Comparison of ENCODE assay signal across 7 cellular contexts in the genomic region with DNA sequence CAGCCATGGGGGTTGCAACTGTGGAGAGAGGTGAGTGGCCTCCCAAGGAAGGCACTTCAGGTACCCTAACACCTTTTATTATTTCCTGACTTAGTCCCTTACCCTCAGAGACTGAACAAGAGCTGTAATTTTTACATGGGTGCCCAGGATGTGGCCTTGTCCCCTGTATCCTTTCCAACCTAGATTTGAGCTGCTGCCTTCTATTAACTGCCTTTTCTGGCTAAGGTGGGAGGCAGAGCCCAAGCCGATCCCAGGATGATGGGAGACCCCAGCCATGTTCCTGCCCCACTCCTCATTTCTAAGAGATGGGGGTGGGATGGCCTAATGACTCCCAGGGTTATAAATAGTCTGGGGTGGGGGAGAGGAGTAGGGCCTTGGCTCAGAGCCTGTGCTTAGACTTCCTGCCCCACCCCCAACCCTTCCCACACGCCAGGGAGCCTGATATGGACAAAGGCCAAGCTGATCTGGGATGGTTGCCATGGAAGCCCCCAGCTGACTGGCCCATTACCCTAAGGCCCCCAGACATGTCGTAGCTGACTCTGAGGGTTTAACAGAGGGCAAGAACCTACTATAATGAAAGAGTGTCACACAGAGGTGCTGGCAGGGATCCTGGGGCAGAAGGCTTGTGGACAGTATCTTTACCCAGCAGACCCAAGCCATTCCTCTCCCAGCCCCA. TPM values are rescaled to one million over a fixed set of nuclear protein-coding genes. Genes with fewer than 3 reads are reported as not detected.
DNase-seq lines count a peak whose midpoint lies in the region; ATAC-seq and TF ChIP-seq lines count a peak whose summit lies in the region.
"Had no signal": no experiment of that assay in that cellular context is flagged by ENCODE, and none has a peak within 500 bp of the region (broad histone marks: within the 10 kb centered on the region; RNA-seq: fewer than 3 reads in every experiment).

No MANE protein-coding gene starts in this region.

- POLR2A ChIA-PET in PC-3 (lab: Charles Lee; ENCODE audit: unreplicated experiment), result interaction anchor here (0.5 kb wide), 3 partner anchors 178 to 297 kb away, joined by 4 to 31 read pairs (median 9); a partner anchor contains a TSS

- H3K36me3 ChIP-seq in NT2/D1 (ENCODE audit: insufficient read depth, insufficient read length, low read length), result peaks cover 32% of the 10 kb centered on the region
- H3K36me3 ChIP-seq in PC-3 (ENCODE audit: low read depth, low read length), result no peaks in the 10 kb centered on the region

- no peak for TF ChIP-seq CTCF in PC-3 (conservative IDR thresholded peaks at IDR 0.05; ENCODE audit: low read depth, low read length)

- H2AFZ ChIP-seq in PC-3 (ENCODE audit: low read length), result no peak overlapping the region

- H3K27ac ChIP-seq in temporal lobe (ENCODE audit: low read depth, low read length) (peak overlapping the region; percentile 44), PC-3 (ENCODE audit: low read length) (no peak overlapping the region)

- intact Hi-C loops in left cardiac atrium (cut with DNase I) (loop anchor here (5.0 kb wide), 2 partner anchors 104 to 124 kb away; a partner anchor contains a TSS), PC-3 (cut with micrococcal nuclease) (loop anchor here (5.0 kb wide), 1 partner anchor 169 kb away; a partner anchor contains a TSS)

- DNase-seq in NT2/D1 (ENCODE audit: low read depth, low spot score) (peak; percentile 74), left cardiac atrium (peak; percentile 71), PC-3 (no peak)
- no peak for DNase-seq in activated CD4-positive, alpha-beta T cell treated with anti-CD3 and anti-CD28 coated beads, Interleukin-2, amount 50 U/mL, for 48 hours
- DNase-seq: activated CD4-positive, alpha-beta T cell treated with anti-CD3 and anti-CD28 coated beads, Interleukin-2, amount 50 U/mL, for 1 hour had no signal

- H4K20me1 ChIP-seq in PC-3 (ENCODE audit: low read length), result no peaks in the 10 kb centered on the region

- no peaks in the 10 kb centered on the region for H3F3A ChIP-seq in PC-3 (ENCODE audit: low read length, unreplicated experiment)

- CTCF ChIA-PET in PC-3 (lab: Charles Lee), result interaction anchor here (0.6 kb wide), 1 partner anchor 23 kb away, joined by 4 read pairs; no protein-coding TSS in a partner anchor

- H3K4me1 ChIP-seq in NT2/D1 (ENCODE audit: insufficient read depth, insufficient read length) (peaks cover 25% of the 10 kb centered on the region), PC-3 (ENCODE audit: insufficient read depth, low read length) (peaks cover 13% of the 10 kb centered on the region; the same call in 1 of the 2 replicates)

- no peaks in the 10 kb centered on the region for H3K27me3 ChIP-seq in NT2/D1 (ENCODE audit: insufficient read depth, insufficient read length)
- no peaks in the 10 kb centered on the region for H3K27me3 ChIP-seq in PC-3 (ENCODE audit: low read length)

- ATAC-seq in left cardiac atrium, result peak; percentile 32 to 47
- ATAC-seq in PC-3, result no peak
- ATAC-seq in GM21529 (IDR thresholded peaks at IDR 0.05; ENCODE audit: unreplicated experiment), result no peak

- no peak overlapping the region for H3K4me2 ChIP-seq in PC-3 (ENCODE audit: low read length)

- BruUV-seq in PC-3 (replicated peaks; lab: Mats Ljungman, UMichigan), result no TSS peak

- H3K9me2 ChIP-seq in PC-3 (replicated peaks; ENCODE audit: low read length), result no peaks in the 10 kb centered on the region

- no peaks in the 10 kb centered on the region for H3K79me2 ChIP-seq in PC-3 (ENCODE audit: low read length)

- H3K4me3 ChIP-seq in NT2/D1 (ENCODE audit: insufficient read length, low read depth), result no peak overlapping the region
- H3K4me3 ChIP-seq in PC-3 (ENCODE audit: low read length), result no peak overlapping the region

- H3K9ac ChIP-seq in NT2/D1 (ENCODE audit: insufficient read length, low read depth) (peak overlapping the region; percentile 65), PC-3 (ENCODE audit: low read length) (no peak overlapping the region)

- no peaks in the 10 kb centered on the region for H3K9me3 ChIP-seq in NT2/D1 (ENCODE audit: insufficient read depth, low read length)
- no peaks in the 10 kb centered on the region for H3K9me3 ChIP-seq in PC-3 (ENCODE audit: low read length)

RNA-seq across cellular contexts. Expression of a gene that starts 1.9 kb away (rescaled TPM):
- total RNA-seq in left cardiac atrium (10 to 100 TPM; 35.6 to 55.9 TPM), temporal lobe (15.5 TPM), PC-3 (2014; rRNA removed) (24.3 and 34.4 TPM in 2 replicates)

RNA-seq across cellular contexts. Expression of a gene that starts 7.1 kb away (rescaled TPM):
- total RNA-seq in left cardiac atrium, result 10 to 100 TPM; 12.3 to 15.3 TPM
- 13.0 TPM for total RNA-seq in temporal lobe
- 19.4 and 27.7 TPM in 2 replicates for total RNA-seq in PC-3 (2014; rRNA removed)

RNA-seq across cellular contexts. Expression of a gene that starts 40.4 kb away (rescaled TPM):
- total RNA-seq in left cardiac atrium, result 100 to 1,000 TPM; 629 to 714 TPM
- 56.3 TPM for total RNA-seq in temporal lobe
- total RNA-seq in PC-3 (2014; rRNA removed), result 240 and 365 TPM in 2 replicates

RNA-seq across cellular contexts. Expression of a gene that starts 52.6 kb away (rescaled TPM):
- 10 to 100 TPM; 38.3 to 49.5 TPM for total RNA-seq in left cardiac atrium
- total RNA-seq in temporal lobe, result 42.8 TPM
- total RNA-seq in PC-3 (2014; rRNA removed), result 84.4 and 86.7 TPM in 2 replicates

Comparison
In these comparisons a context has a peak if more than half of its experiments do, and no peak if none do; other contexts are left out.
1. DNase-seq: peak in NT2/D1 (single experiment) and left cardiac atrium (single experiment); none in PC-3 (single experiment) and activated CD4-positive, alpha-beta T cell treated with anti-CD3 and anti-CD28 coated beads, Interleukin-2, amount 50 U/mL, for 48 hours (0 of 2).
2. ATAC-seq: peak in left cardiac atrium (2 of 2); none in PC-3 (single experiment) and GM21529 (single experiment).